ENCODE assay signal across 25 cellular contexts in genomic region chr6:122050226-122050755, GRCh38.
A peak's percentile ranks its signal among the peaks of the same experiment; 100 is the strongest.
DNase-seq lines count a peak whose midpoint lies in the region; ATAC-seq and TF ChIP-seq lines count a peak whose summit lies in the region.
"Had no signal": no experiment of that assay in that cellular context is flagged by ENCODE, and none has a peak within 500 bp of the region (broad histone marks: within the 10 kb centered on the region; RNA-seq: fewer than 3 reads in every experiment).

No MANE protein-coding gene starts in this region.

- H3K4me3 ChIP-seq in right atrium auricular region (no peak overlapping the region), SK-N-MC (0 out of 2 replicates have a peak overlapping the region, but pooled peaks have one; percentile 75)
- H3K4me3 ChIP-seq: GM12878, HAP-1 had no signal

- no peaks in the 10 kb centered on the region for H3K4me1 ChIP-seq in right atrium auricular region
- H3K4me1 ChIP-seq: HAP-1 had no signal

- no peaks in the 10 kb centered on the region for H3K4me1 Mint-ChIP-seq in glutamatergic neuron (ENCODE audit: low read depth, unreplicated experiment)
- H3K4me1 Mint-ChIP-seq: CD4-positive, alpha-beta memory T cell had no signal

- no peaks in the 10 kb centered on the region for H3K27me3 ChIP-seq in right atrium auricular region
- H3K27me3 ChIP-seq: MG63 had no signal

- H3K36me3 ChIP-seq in right atrium auricular region (no peaks in the 10 kb centered on the region), SK-N-MC (ENCODE audit: insufficient read depth, low read length) (no peaks in the 10 kb centered on the region)
- H3K36me3 ChIP-seq: HAP-1, MG63 had no signal

- H3K9me3 ChIP-seq in right atrium auricular region, result no peaks in the 10 kb centered on the region
- no peaks in the 10 kb centered on the region for H3K9me3 ChIP-seq in SK-N-MC (ENCODE audit: low read depth, low read length)
- H3K9me3 ChIP-seq: HAP-1, MG63 had no signal

- no peak for DNase-seq in left ventricle myocardium superior
- DNase-seq in right atrium auricular region (ENCODE audit: low spot score), result no peak
- DNase-seq in SK-N-MC (ENCODE audit: low read depth, low spot score), result no peak
- no peak for DNase-seq in glutamatergic neuron
- no peak for DNase-seq in midbrain (lab: John Stamatoyannopoulos, UW)
- no peak for DNase-seq in inferior parietal cortex (ENCODE audit: extremely low spot score)
- DNase-seq: AML-193; C1 segment of cervical spinal cord; CD4-positive, alpha-beta memory T cell; COR-L47; DMS79; EL; GDM1; GOT3; KG1; MG63; NCI-H1105 treated with DMSO at 0.1 percent for 48 hours; NCI-H2029; NCI-H2171; NCI-H345; NCI-H510A treated with DMSO at 0.1 percent for 48 hours had no signal

- H3K9ac ChIP-seq in SK-N-MC (ENCODE audit: insufficient read length), result no peak overlapping the region

- H3K36me3 Mint-ChIP-seq in glutamatergic neuron (ENCODE audit: unreplicated experiment), result no peaks in the 10 kb centered on the region
- H3K36me3 Mint-ChIP-seq: CD4-positive, alpha-beta memory T cell had no signal

- H3K27ac ChIP-seq in right atrium auricular region (no peak overlapping the region), SK-N-MC (no peak overlapping the region)

- H3K9me3 Mint-ChIP-seq in glutamatergic neuron (ENCODE audit: unreplicated experiment), result no peaks in the 10 kb centered on the region

- intact Hi-C loops in left ventricle myocardium superior (cut with micrococcal nuclease), result no loop called here

- ATAC-seq in left ventricle myocardium superior, result peak; percentile 72
- no peak for ATAC-seq in GM19397 (IDR thresholded peaks at IDR 0.05; ENCODE audit: unreplicated experiment)
- ATAC-seq: GM12878, SK-N-SH treated with all-trans-retinoic acid at 6 μM for 48 hours had no signal

- peak overlapping the region; percentile 18 for H3K27ac Mint-ChIP-seq in glutamatergic neuron (ENCODE audit: unreplicated experiment)
- H3K27ac Mint-ChIP-seq: CD4-positive, alpha-beta memory T cell had no signal

- no peak overlapping the region for H3K4me3 Mint-ChIP-seq in glutamatergic neuron (ENCODE audit: unreplicated experiment)
- H3K4me3 Mint-ChIP-seq: CD4-positive, alpha-beta memory T cell had no signal

- no peak for TF ChIP-seq CTCF in right atrium auricular region (IDR thresholded peaks at IDR 0.05)
- no peak for TF ChIP-seq CTCF in glutamatergic neuron (IDR thresholded peaks at IDR 0.05; ENCODE audit: partially characterized antibody, unreplicated experiment)

- peaks cover 2% of the 10 kb centered on the region for H3K27me3 Mint-ChIP-seq in glutamatergic neuron (ENCODE audit: unreplicated experiment)
